8 cellular contexts compared by ENCODE assay signal in the genomic region with DNA sequence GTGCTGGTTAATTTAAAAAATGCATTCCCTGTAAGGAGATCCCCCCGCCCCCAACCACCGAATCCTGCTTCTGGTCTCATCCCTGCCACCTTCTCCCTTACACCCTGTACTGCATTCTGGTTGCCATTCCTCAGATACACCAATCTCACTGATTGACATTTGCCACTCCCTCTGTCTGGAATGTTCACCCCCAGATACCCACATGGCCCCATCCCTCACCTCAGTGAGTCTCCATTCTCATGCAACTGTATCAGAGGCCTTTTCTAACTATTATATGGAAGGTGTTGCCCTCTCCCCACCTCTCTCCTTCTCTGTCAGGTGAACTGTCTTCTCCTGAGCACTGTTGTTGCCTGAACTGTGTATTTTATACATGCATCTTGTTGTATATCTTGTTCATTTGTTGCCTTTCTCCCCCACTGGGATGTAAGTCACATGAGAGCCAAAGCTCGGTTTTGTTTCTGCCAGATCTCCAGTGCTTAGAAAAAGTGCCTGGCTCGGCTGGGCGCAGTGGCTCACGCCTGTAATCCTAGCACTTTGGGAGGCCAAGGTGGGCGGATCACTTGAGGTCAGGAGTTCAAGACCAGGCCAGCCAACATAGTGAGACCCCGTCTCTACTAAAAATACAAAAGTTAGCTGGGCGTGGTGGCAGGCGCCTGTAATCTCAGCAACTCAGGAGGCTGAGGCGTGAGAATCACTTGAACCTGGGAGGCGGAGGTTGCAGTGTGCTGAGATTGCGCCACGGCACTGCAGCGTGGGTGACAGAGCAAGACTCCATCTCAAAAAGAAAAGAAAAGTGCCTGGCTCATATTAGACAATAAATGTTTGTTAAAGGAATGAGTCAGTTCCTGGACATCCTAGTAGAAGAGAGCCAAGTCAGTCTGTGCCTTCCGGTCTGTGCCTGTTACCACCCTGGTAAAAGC.
A peak's percentile ranks its signal among the peaks of the same experiment; 100 is the strongest.
DNase-seq lines count a peak whose midpoint lies in the region; ATAC-seq and TF ChIP-seq lines count a peak whose summit lies in the region.

No MANE protein-coding gene starts in this region.

- no peaks in the 10 kb centered on the region for H3K36me3 ChIP-seq in RWPE2 (ENCODE audit: low read depth)

- no peaks in the 10 kb centered on the region for H3K9me3 Mint-ChIP-seq in osteocyte (ENCODE audit: unreplicated experiment)

- peak; percentile 95 for ATAC-seq in RWPE2 (ENCODE audit: low read depth)
- ATAC-seq in HG03108 (IDR thresholded peaks at IDR 0.05; ENCODE audit: unreplicated experiment) = no peak
- no peak for ATAC-seq in HG03442 (IDR thresholded peaks at IDR 0.05; ENCODE audit: unreplicated experiment)

- DNase-seq in Caki2 (ENCODE audit: low read depth) (peak; percentile 73), RWPE2 (ENCODE audit: low spot score) (peak; percentile 61), epithelial cell of proximal tubule (ENCODE audit: low read depth) (peak; percentile 54), osteocyte (ENCODE audit: extremely low spot score, unreplicated experiment) (no peak), NCI-H2227 treated with DMSO at 0.1 percent for 48 hours (lab: John Stamatoyannopoulos, UW) (no peak), ecto neural progenitor cell (ENCODE audit: low spot score) (no peak)

- H3K27me3 Mint-ChIP-seq in osteocyte (ENCODE audit: unreplicated experiment) = no peaks in the 10 kb centered on the region

- peaks cover 27% of the 10 kb centered on the region for H3K4me1 Mint-ChIP-seq in osteocyte (ENCODE audit: unreplicated experiment)

- peaks cover 5% of the 10 kb centered on the region for H3K36me3 Mint-ChIP-seq in osteocyte (ENCODE audit: unreplicated experiment)

- H3K27me3 ChIP-seq in RWPE2 (ENCODE audit: insufficient read depth, poor library complexity, severe bottlenecking) = no peaks in the 10 kb centered on the region

- no peak for TF ChIP-seq CTCF in RWPE2 (IDR thresholded peaks at IDR 0.05; ENCODE audit: poor library complexity, severe bottlenecking)
- no peak for TF ChIP-seq CTCF in epithelial cell of proximal tubule (conservative IDR thresholded peaks at IDR 0.05; ENCODE audit: low read depth, low read length)
- TF ChIP-seq CTCF in osteocyte (IDR thresholded peaks at IDR 0.05) = no peak

- no peaks in the 10 kb centered on the region for H3K9me3 ChIP-seq in RWPE2 (ENCODE audit: severe bottlenecking)

- peak overlapping the region; percentile 85 for H3K27ac ChIP-seq in RWPE2 (ENCODE audit: poor library complexity, severe bottlenecking)

- in situ Hi-C loops in Caki2 (cut with HindIII; ENCODE audit: low pct_unique_long_range_greater_than_20kb, low sequenced_read_pairs) = loop anchor here (10.0 kb wide), 1 partner anchor 86 kb away; no protein-coding TSS in a partner anchor

- H3K4me3 ChIP-seq in RWPE2 (ENCODE audit: severe bottlenecking) (no peak overlapping the region), epithelial cell of proximal tubule (ENCODE audit: low read depth, low read length) (peak overlapping the region; percentile 21)

- H3K4me3 Mint-ChIP-seq in osteocyte (ENCODE audit: unreplicated experiment) = no peak overlapping the region

- H3K27ac Mint-ChIP-seq in osteocyte (ENCODE audit: unreplicated experiment) = peak overlapping the region; percentile 81

- peaks cover 62% of the 10 kb centered on the region for H3K4me1 ChIP-seq in RWPE2 (ENCODE audit: insufficient read depth, poor library complexity, severe bottlenecking)

Comparison
In these comparisons a context has a peak if more than half of its experiments do, and no peak if none do; other contexts are left out.
1. DNase-seq: peak in Caki2 (single experiment), RWPE2 (single experiment) and epithelial cell of proximal tubule (single experiment); none in osteocyte (single experiment), NCI-H2227 treated with DMSO at 0.1 percent for 48 hours (single experiment) and ecto neural progenitor cell (single experiment).